9 cellular contexts compared by ENCODE assay signal in the genomic region with DNA sequence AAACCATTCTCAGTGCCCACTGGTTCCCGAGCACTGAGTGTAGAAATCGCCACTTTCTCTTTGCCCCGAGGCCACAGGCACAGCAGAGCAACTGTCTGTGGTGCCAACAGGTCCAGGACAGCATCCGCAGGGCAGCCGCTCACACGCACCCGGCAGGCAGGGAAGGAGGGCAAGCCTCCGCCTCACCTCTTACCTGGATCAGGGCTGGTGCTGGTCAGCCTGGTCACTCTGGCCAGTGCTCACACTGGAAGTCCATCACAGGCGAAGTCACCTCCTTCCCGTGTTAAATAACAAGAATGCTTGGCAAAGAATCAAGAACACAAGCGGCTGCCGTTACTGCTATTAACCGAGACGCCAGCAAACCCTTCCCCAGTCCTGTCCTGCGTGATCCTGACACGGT. TPM values are rescaled to one million over a fixed set of nuclear protein-coding genes. Genes with fewer than 3 reads are reported as not detected.
DNase-seq lines count a peak whose midpoint lies in the region; ATAC-seq and TF ChIP-seq lines count a peak whose summit lies in the region.
"Had no signal": no experiment of that assay in that cellular context is flagged by ENCODE, and none has a peak within 500 bp of the region (broad histone marks: within the 10 kb centered on the region; RNA-seq: fewer than 3 reads in every experiment).

No MANE protein-coding gene starts in this region.

- peak overlapping the region; percentile 100 for H3K4me3 Mint-ChIP-seq in activated CD4-positive, alpha-beta T cell treated with anti-CD3 and anti-CD28 coated beads, Interleukin-2, amount 10 ng/mL, durations not matched to agents 24 days and 14 days
- peak overlapping the region; percentile 100 for H3K4me3 Mint-ChIP-seq in activated CD8-positive, alpha-beta T cell treated with anti-CD3 and anti-CD28 coated beads for 36 hours
- H3K4me3 Mint-ChIP-seq in stimulated activated effector memory CD8-positive, alpha-beta T cell treated with anti-CD3 and anti-CD28 coated beads, Interleukin-12 subunit alpha, Interleukin-12 subunit beta, amount 100 ng/mL, for 72 hours, result peak overlapping the region; percentile 90

- H3K4me1 ChIP-seq in iPS-15b (ENCODE audit: control insufficient read depth, insufficient read depth, low read length), result peaks cover 10% of the 10 kb centered on the region

- H3K9me3 ChIP-seq in iPS-15b (ENCODE audit: control insufficient read depth, insufficient read depth, low read length), result no peaks in the 10 kb centered on the region

- no peak overlapping the region for H3K9ac ChIP-seq in iPS-15b (ENCODE audit: low read depth, low read length)

- no peak for TF ChIP-seq CTCF in activated CD8-positive, alpha-beta T cell treated with anti-CD3 and anti-CD28 coated beads for 36 hours (IDR thresholded peaks at IDR 0.05)

- H3K27me3 ChIP-seq in iPS-15b (ENCODE audit: control insufficient read depth, insufficient read depth, low read length), result peaks cover 7% of the 10 kb centered on the region

- ATAC-seq in activated CD8-positive, alpha-beta T cell treated with anti-CD3 and anti-CD28 coated beads for 36 hours, result no peak
- no peak for ATAC-seq in stimulated activated effector memory CD8-positive, alpha-beta T cell treated with anti-CD3 and anti-CD28 coated beads, Interleukin-12 subunit alpha, Interleukin-12 subunit beta, amount 100 ng/mL, for 72 hours
- ATAC-seq in GM18517 (IDR thresholded peaks at IDR 0.05; ENCODE audit: unreplicated experiment) (no peak), HG02970 (IDR thresholded peaks at IDR 0.05; ENCODE audit: low FRiP score, unreplicated experiment) (no peak), GM18909 (IDR thresholded peaks at IDR 0.05; ENCODE audit: poor library complexity, unreplicated experiment) (no peak)

- peaks cover 41% of the 10 kb centered on the region for H3K36me3 Mint-ChIP-seq in activated CD4-positive, alpha-beta T cell treated with anti-CD3 and anti-CD28 coated beads, Interleukin-2, amount 10 ng/mL, durations not matched to agents 24 days and 14 days (ENCODE audit: low read depth)
- peaks cover 40% of the 10 kb centered on the region for H3K36me3 Mint-ChIP-seq in activated CD8-positive, alpha-beta T cell treated with anti-CD3 and anti-CD28 coated beads for 36 hours (ENCODE audit: low read depth)
- peaks cover 72% of the 10 kb centered on the region for H3K36me3 Mint-ChIP-seq in stimulated activated effector memory CD8-positive, alpha-beta T cell treated with anti-CD3 and anti-CD28 coated beads, Interleukin-12 subunit alpha, Interleukin-12 subunit beta, amount 100 ng/mL, for 72 hours

- peaks cover 3% of the 10 kb centered on the region for H3K27me3 Mint-ChIP-seq in activated CD4-positive, alpha-beta T cell treated with anti-CD3 and anti-CD28 coated beads, Interleukin-2, amount 10 ng/mL, durations not matched to agents 24 days and 14 days
- H3K27me3 Mint-ChIP-seq in activated CD8-positive, alpha-beta T cell treated with anti-CD3 and anti-CD28 coated beads for 36 hours, result no peaks in the 10 kb centered on the region

- peaks cover 50% of the 10 kb centered on the region for H3K36me3 ChIP-seq in iPS-15b (ENCODE audit: control insufficient read depth, insufficient read depth, low read length)

- H3K4me1 Mint-ChIP-seq in activated CD4-positive, alpha-beta T cell treated with anti-CD3 and anti-CD28 coated beads, Interleukin-2, amount 10 ng/mL, durations not matched to agents 24 days and 14 days, result peaks cover 12% of the 10 kb centered on the region
- H3K4me1 Mint-ChIP-seq in activated CD8-positive, alpha-beta T cell treated with anti-CD3 and anti-CD28 coated beads for 36 hours (ENCODE audit: low read depth), result peaks cover 39% of the 10 kb centered on the region
- H3K4me1 Mint-ChIP-seq in stimulated activated effector memory CD8-positive, alpha-beta T cell treated with anti-CD3 and anti-CD28 coated beads, Interleukin-12 subunit alpha, Interleukin-12 subunit beta, amount 100 ng/mL, for 72 hours, result peaks cover 26% of the 10 kb centered on the region

- intact Hi-C loops in activated CD4-positive, alpha-beta T cell treated with anti-CD3 and anti-CD28 coated beads, Interleukin-2, amount 10 ng/mL, durations not matched to agents 24 days and 14 days (cut with micrococcal nuclease), result no loop called here
- intact Hi-C loops in activated CD8-positive, alpha-beta T cell treated with anti-CD3 and anti-CD28 coated beads for 36 hours (cut with micrococcal nuclease), result no loop called here

- CTCF ChIA-PET in activated CD8-positive, alpha-beta T cell treated with anti-CD3 and anti-CD28 coated beads for 36 hours (lab: Charles Lee), result interaction anchor here (0.9 to 1.5 kb wide), 6 partner anchors 12 to 193 kb away, joined by 3 read pairs; no protein-coding TSS in a partner anchor

- no peak for DNase-seq in activated CD4-positive, alpha-beta T cell treated with anti-CD3 and anti-CD28 coated beads, Interleukin-2, amount 10 ng/mL, durations not matched to agents 24 days and 14 days
- no peak for DNase-seq in activated CD4-positive, alpha-beta T cell treated with anti-CD3 and anti-CD28 coated beads for 48 hours
- DNase-seq in activated CD8-positive, alpha-beta T cell treated with anti-CD3 and anti-CD28 coated beads for 36 hours, result no peak
- no peak for DNase-seq in stimulated activated effector memory CD8-positive, alpha-beta T cell treated with anti-CD3 and anti-CD28 coated beads, Interleukin-12 subunit alpha, Interleukin-12 subunit beta, amount 100 ng/mL, for 72 hours (ENCODE audit: low spot score in 2 of 2)

- peak overlapping the region; percentile 95 for H3K27ac Mint-ChIP-seq in activated CD4-positive, alpha-beta T cell treated with anti-CD3 and anti-CD28 coated beads, Interleukin-2, amount 10 ng/mL, durations not matched to agents 24 days and 14 days
- peak overlapping the region; percentile 97 for H3K27ac Mint-ChIP-seq in activated CD8-positive, alpha-beta T cell treated with anti-CD3 and anti-CD28 coated beads for 36 hours
- peak overlapping the region; percentile 96 for H3K27ac Mint-ChIP-seq in stimulated activated effector memory CD8-positive, alpha-beta T cell treated with anti-CD3 and anti-CD28 coated beads, Interleukin-12 subunit alpha, Interleukin-12 subunit beta, amount 100 ng/mL, for 72 hours

- H3K9me3 Mint-ChIP-seq in activated CD4-positive, alpha-beta T cell treated with anti-CD3 and anti-CD28 coated beads, Interleukin-2, amount 10 ng/mL, durations not matched to agents 24 days and 14 days, result no peaks in the 10 kb centered on the region
- no peaks in the 10 kb centered on the region for H3K9me3 Mint-ChIP-seq in activated CD8-positive, alpha-beta T cell treated with anti-CD3 and anti-CD28 coated beads for 36 hours
- no peaks in the 10 kb centered on the region for H3K9me3 Mint-ChIP-seq in stimulated activated effector memory CD8-positive, alpha-beta T cell treated with anti-CD3 and anti-CD28 coated beads, Interleukin-12 subunit alpha, Interleukin-12 subunit beta, amount 100 ng/mL, for 72 hours

- peak overlapping the region; percentile 80 for H3K4me3 ChIP-seq in iPS-15b (ENCODE audit: low read depth, low read length)

- POLR2A ChIA-PET in activated CD8-positive, alpha-beta T cell treated with anti-CD3 and anti-CD28 coated beads for 36 hours (lab: Charles Lee), result interaction anchor here (0.6 to 5.6 kb wide), 10 partner anchors 8 to 370 kb away, joined by 3 to 44 read pairs (median 4); no protein-coding TSS in a partner anchor

RNA-seq across cellular contexts. Expression of gene DIPK1B, which starts 13.7 kb away (rescaled TPM):
- 1.1 and 1.5 TPM in 2 replicates for total RNA-seq in activated CD4-positive, alpha-beta T cell treated with anti-CD3 and anti-CD28 coated beads, Interleukin-2, amount 10 ng/mL, durations not matched to agents 24 days and 14 days
- total RNA-seq in activated CD8-positive, alpha-beta T cell treated with anti-CD3 and anti-CD28 coated beads for 36 hours, result under 1 TPM in 1 of 2 experiments, not detected in 1; 0.14 TPM
- total RNA-seq: RPMI7951 had no signal

RNA-seq across cellular contexts. Expression of gene LCN10, which starts 16.6 kb away (rescaled TPM):
- total RNA-seq in activated CD4-positive, alpha-beta T cell treated with anti-CD3 and anti-CD28 coated beads, Interleukin-2, amount 10 ng/mL, durations not matched to agents 24 days and 14 days, result 1.1 and 1.7 TPM in 2 replicates
- 1 to 10 TPM; 2.6 to 3.2 TPM for total RNA-seq in activated CD8-positive, alpha-beta T cell treated with anti-CD3 and anti-CD28 coated beads for 36 hours
- total RNA-seq: RPMI7951 had no signal

RNA-seq across cellular contexts. Expression of gene LCN6, which starts 22.2 kb away (rescaled TPM):
- total RNA-seq in activated CD4-positive, alpha-beta T cell treated with anti-CD3 and anti-CD28 coated beads, Interleukin-2, amount 10 ng/mL, durations not matched to agents 24 days and 14 days, result not detected in 2 replicates
- total RNA-seq in activated CD8-positive, alpha-beta T cell treated with anti-CD3 and anti-CD28 coated beads for 36 hours, result not detected
- total RNA-seq: RPMI7951 had no signal

RNA-seq across cellular contexts. Expression of gene LCN8, which starts 31.9 kb away (rescaled TPM):
- not detected in 2 replicates for total RNA-seq in activated CD4-positive, alpha-beta T cell treated with anti-CD3 and anti-CD28 coated beads, Interleukin-2, amount 10 ng/mL, durations not matched to agents 24 days and 14 days
- not detected for total RNA-seq in activated CD8-positive, alpha-beta T cell treated with anti-CD3 and anti-CD28 coated beads for 36 hours
- total RNA-seq: RPMI7951 had no signal

RNA-seq across cellular contexts. Expression of gene LCN15, which starts 38.2 kb away (rescaled TPM):
- total RNA-seq in activated CD4-positive, alpha-beta T cell treated with anti-CD3 and anti-CD28 coated beads, Interleukin-2, amount 10 ng/mL, durations not matched to agents 24 days and 14 days, result not detected in 2 replicates
- total RNA-seq in activated CD8-positive, alpha-beta T cell treated with anti-CD3 and anti-CD28 coated beads for 36 hours, result not detected
- total RNA-seq: RPMI7951 had no signal
